In the genomic region with DNA sequence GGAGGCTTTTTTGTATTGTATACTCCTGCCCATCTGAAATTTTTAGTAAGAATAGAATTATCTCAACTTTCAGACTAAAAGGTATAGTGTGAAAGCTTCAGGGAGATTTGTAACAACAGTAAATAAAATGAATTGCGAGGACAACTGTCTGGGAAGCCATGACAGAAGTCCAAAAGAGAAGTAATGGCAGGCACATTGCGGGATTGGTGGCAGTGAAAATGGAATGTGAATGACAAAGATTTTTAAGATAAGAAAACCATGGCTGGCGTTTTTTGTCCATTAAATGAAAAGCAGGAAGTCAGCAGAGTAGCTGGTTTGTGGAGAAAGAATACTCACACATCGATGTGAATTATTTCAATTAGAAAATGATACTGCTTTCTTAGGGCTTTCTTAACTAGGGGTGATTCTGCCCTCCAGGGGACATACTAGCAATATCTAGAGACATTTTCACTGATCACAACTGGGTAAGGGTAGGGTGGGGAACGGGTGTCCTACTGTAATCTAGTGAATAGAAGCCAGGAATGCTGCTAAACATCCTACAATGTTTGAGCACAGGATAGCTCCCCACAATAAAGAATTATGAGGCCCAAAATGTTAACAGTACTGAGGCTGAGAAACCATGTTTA, we compare ENCODE assay signal across 1 cellular context.
TF ChIP-seq lines count a peak whose summit lies in the region.

No MANE protein-coding gene starts in this region.

TF ChIP-seq in liver, 16 proteins besides CTCF, POLR2A, EP300 and RAD21 (continued from another document):
- TF ChIP-seq, protein P1, sequence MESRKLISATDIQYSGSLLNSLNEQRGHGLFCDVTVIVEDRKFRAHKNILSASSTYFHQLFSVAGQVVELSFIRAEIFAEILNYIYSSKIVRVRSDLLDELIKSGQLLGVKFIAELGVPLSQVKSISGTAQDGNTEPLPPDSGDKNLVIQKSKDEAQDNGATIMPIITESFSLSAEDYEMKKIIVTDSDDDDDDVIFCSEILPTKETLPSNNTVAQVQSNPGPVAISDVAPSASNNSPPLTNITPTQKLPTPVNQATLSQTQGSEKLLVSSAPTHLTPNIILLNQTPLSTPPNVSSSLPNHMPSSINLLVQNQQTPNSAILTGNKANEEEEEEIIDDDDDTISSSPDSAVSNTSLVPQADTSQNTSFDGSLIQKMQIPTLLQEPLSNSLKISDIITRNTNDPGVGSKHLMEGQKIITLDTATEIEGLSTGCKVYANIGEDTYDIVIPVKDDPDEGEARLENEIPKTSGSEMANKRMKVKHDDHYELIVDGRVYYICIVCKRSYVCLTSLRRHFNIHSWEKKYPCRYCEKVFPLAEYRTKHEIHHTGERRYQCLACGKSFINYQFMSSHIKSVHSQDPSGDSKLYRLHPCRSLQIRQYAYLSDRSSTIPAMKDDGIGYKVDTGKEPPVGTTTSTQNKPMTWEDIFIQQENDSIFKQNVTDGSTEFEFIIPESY (IDR thresholded peaks at IDR 0.05): no peak
- TF ChIP-seq FOXA2 (IDR thresholded peaks at IDR 0.05) (no peak), TAF1 (conservative IDR thresholded peaks at IDR 0.05) (no peak), SP1 (IDR thresholded peaks at IDR 0.05) (no peak), HNF4G (IDR thresholded peaks at IDR 0.05) (no peak), EGR1 (IDR thresholded peaks at IDR 0.05; ENCODE audit: low read depth in 2 of 2) (no peak)
- TF ChIP-seq, protein P2, sequence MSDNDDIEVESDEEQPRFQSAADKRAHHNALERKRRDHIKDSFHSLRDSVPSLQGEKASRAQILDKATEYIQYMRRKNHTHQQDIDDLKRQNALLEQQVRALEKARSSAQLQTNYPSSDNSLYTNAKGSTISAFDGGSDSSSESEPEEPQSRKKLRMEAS (IDR thresholded peaks at IDR 0.05): no peak
